Comparison of ENCODE assay signal across 8 cellular contexts in genomic region chr2:222912117-222912516, GRCh38. TPM values are rescaled to one million over a fixed set of nuclear protein-coding genes. Genes with fewer than 3 reads are reported as not detected.
DNase-seq lines count a peak whose midpoint lies in the region; ATAC-seq and TF ChIP-seq lines count a peak whose summit lies in the region.

No MANE protein-coding gene starts in this region.

- peak; percentile 98 for ATAC-seq in GM19438 (IDR thresholded peaks at IDR 0.05; ENCODE audit: low read depth, unreplicated experiment)
- peak; percentile 98 for ATAC-seq in HG03378 (IDR thresholded peaks at IDR 0.05; ENCODE audit: unreplicated experiment)

- H3K36me3 Mint-ChIP-seq in CD14-positive monocyte (peaks cover 49 to 53% of the 10 kb centered on the region in 2 donors), nephron progenitor cell (ENCODE audit: low read depth) (peaks cover 49% of the 10 kb centered on the region)

- intact Hi-C loops in CD14-positive monocyte (cut with micrococcal nuclease) = loop anchor here in 1 of 2 donors (10.0 kb wide), 1 partner anchor 117 kb away; no protein-coding TSS in a partner anchor

- peak overlapping the region; percentile 78 to 93 (median 90) for H3K27ac Mint-ChIP-seq in CD14-positive monocyte
- H3K27ac Mint-ChIP-seq in nephron progenitor cell = peak overlapping the region; percentile 83

- H3K4me1 Mint-ChIP-seq in CD14-positive monocyte (peaks cover 40% of the 10 kb centered on the region), nephron progenitor cell (peaks cover 34% of the 10 kb centered on the region)

- H3K27me3 Mint-ChIP-seq in CD14-positive monocyte (ENCODE audit: low read depth in 3 of 3) (no peaks in the 10 kb centered on the region), nephron progenitor cell (ENCODE audit: low read depth, poor library complexity) (no peaks in the 10 kb centered on the region)

- no peak for TF ChIP-seq CTCF in CD14-positive monocyte (IDR thresholded peaks at IDR 0.05)
- TF ChIP-seq CTCF in VCaP (conservative IDR thresholded peaks at IDR 0.05) = no peak
- TF ChIP-seq CTCF in nephron progenitor cell (IDR thresholded peaks at IDR 0.05) = no peak

- DNase-seq in CD14-positive monocyte (ENCODE audit: low spot score) (peak; percentile 70), nephron progenitor cell (no peak), EL (no peak), HPDE6-E6E7 (ENCODE audit: extremely low spot score) (no peak), NCI-H146 (lab: John Stamatoyannopoulos, UW) (no peak)

- H3K9me3 Mint-ChIP-seq in CD14-positive monocyte = no peaks in the 10 kb centered on the region
- H3K9me3 Mint-ChIP-seq in nephron progenitor cell = no peaks in the 10 kb centered on the region

- H3K27ac ChIP-seq in VCaP = 0 out of 2 replicates have a peak overlapping the region, but pooled peaks have one; percentile 0

- peak overlapping the region; percentile 59 to 69 for H3K4me3 Mint-ChIP-seq in CD14-positive monocyte
- no peak overlapping the region for H3K4me3 Mint-ChIP-seq in nephron progenitor cell

RNA-seq across cellular contexts. Expression of gene ACSL3, which starts 51.3 kb away (rescaled TPM):
- 10 to 100 TPM; 19.9 to 24.4 TPM for polyA plus RNA-seq in CD14-positive monocyte
